36 cellular contexts compared by ENCODE assay signal in the genomic region with DNA sequence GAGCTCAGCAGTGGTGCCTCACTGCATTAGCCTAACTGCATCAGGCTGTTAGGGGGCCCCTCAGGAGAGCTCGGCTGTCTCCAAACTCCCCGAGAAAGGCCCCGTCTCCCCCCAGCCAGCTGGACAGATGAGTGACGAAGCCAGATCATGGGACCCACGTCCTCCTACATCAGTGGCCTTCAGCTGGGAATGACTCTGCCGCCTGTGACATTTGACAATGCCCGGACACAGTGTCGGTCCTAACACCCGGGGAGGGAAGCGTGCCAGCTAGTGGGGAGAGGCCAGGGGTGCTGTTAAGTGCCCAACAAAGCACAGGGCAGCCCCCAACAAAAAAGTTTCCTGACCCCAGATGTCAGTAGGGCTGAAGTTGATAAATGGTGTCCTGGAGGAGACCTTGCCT.
"Had no signal": no experiment of that assay in that cellular context is flagged by ENCODE, and none has a peak within 500 bp of the region (broad histone marks: within the 10 kb centered on the region; RNA-seq: fewer than 3 reads in every experiment).

No MANE protein-coding gene starts in this region.

- H3K27me3 ChIP-seq: brain microvascular endothelial cell had no signal

- H3K4me1 Mint-ChIP-seq: activated B cell treated with CpG ODN at 0.5 μM for 24 hours; activated T-helper 17 cell treated with anti-CD3 and anti-CD28 coated beads, Interleukin-2, amount 50 U/mL, for 72 hours; T-helper 17 cell had no signal

- H3K4me3 Mint-ChIP-seq: activated B cell treated with CpG ODN at 0.5 μM for 24 hours; activated CD8-positive, alpha-beta T cell treated with anti-CD3 and anti-CD28 coated beads for 36 hours; activated naive CD8-positive, alpha-beta T cell; activated T-cell treated with anti-CD3 and anti-CD28 coated beads, Interleukin-2, amount 50 U/mL, for 4 hours; activated T-helper 17 cell treated with anti-CD3 and anti-CD28 coated beads, Interleukin-2, amount 50 U/mL, for 72 hours; effector memory CD8-positive, alpha-beta T cell; T-helper 17 cell; T-helper 2 cell treated with Interferon-gamma antibody and Interleukin-4, amounts not matched to agents 5 μg/mL and 100 μg/mL, for 36 hours had no signal

- ATAC-seq: activated CD4-positive, CD25-positive, alpha-beta regulatory T cell treated with anti-CD3 and anti-CD28 coated beads, Interleukin-2, amount 50 U/mL, for 24 hours; activated CD8-positive, alpha-beta T cell treated with anti-CD3 and anti-CD28 coated beads for 36 hours; activated T-cell treated with anti-CD3 and anti-CD28 coated beads, Interleukin-2, amount 50 U/mL, for 4 hours; activated T-helper 17 cell treated with anti-CD3 and anti-CD28 coated beads, Interleukin-2, amount 50 U/mL, for 72 hours; effector memory CD8-positive, alpha-beta T cell; gastroesophageal sphincter; T-helper 17 cell had no signal

- H3K9me3 ChIP-seq: esophagus squamous epithelium, gastroesophageal sphincter had no signal

- DNase-seq: activated B cell treated with CpG ODN at 0.5 μM for 24 hours; activated CD4-positive, alpha-beta T cell treated with anti-CD3 and anti-CD28 coated beads for 48 hours; activated CD4-positive, alpha-beta T cell treated with anti-CD3 and anti-CD28 coated beads, Interleukin-2, amount 50 U/mL, for 1 hour; activated CD4-positive, alpha-beta T cell treated with anti-CD3 and anti-CD28 coated beads, Interleukin-2, amount 50 U/mL, for 48 hours; activated CD8-positive, alpha-beta memory T cell treated with anti-CD3 and anti-CD28 coated beads for 24 hours; activated CD8-positive, alpha-beta T cell treated with anti-CD3 and anti-CD28 coated beads for 36 hours; activated effector memory CD4-positive, alpha-beta T cell treated with Interleukin-2 at 50 U/mL for 16 hours; activated gamma-delta T cell treated with Interleukin-2 at 50 U/mL for 16 hours; activated naive CD4-positive, alpha-beta T cell treated with anti-CD3 and anti-CD28 coated beads, Interleukin-2, amount 50 U/mL, for 16 hours; activated naive CD4-positive, alpha-beta T cell treated with Interleukin-2 at 50 U/mL for 16 hours; activated T-cell treated with anti-CD3 and anti-CD28 coated beads, Interleukin-2, amount 50 U/mL, for 4 hours; amniotic stem cell; anterior cingulate cortex; brain microvascular endothelial cell; caudate nucleus; cortex of kidney; dermis blood vessel endothelial cell; effector CD4-positive, alpha-beta T cell; effector memory CD8-positive, alpha-beta T cell; esophagus squamous epithelium; foreskin melanocyte; T-helper 1 cell; T-helper 17 cell; T1000; WERI-Rb-1 had no signal

- FAIRE-seq: astrocyte, bronchial epithelial cell, colon, endometrium, endothelial cell of umbilical vein had no signal

- H3K36me3 Mint-ChIP-seq: activated naive CD8-positive, alpha-beta T cell had no signal

- H3K27me3 Mint-ChIP-seq: activated naive CD8-positive, alpha-beta T cell; activated T-helper 17 cell treated with anti-CD3 and anti-CD28 coated beads, Interleukin-2, amount 50 U/mL, for 72 hours had no signal

- H3K36me3 ChIP-seq: brain microvascular endothelial cell, esophagus squamous epithelium, gastroesophageal sphincter, WERI-Rb-1 had no signal

- H3K4me1 ChIP-seq: esophagus squamous epithelium, gastroesophageal sphincter had no signal

- H3K4me3 ChIP-seq: esophagus squamous epithelium, gastroesophageal sphincter had no signal

- H3K27ac Mint-ChIP-seq: activated B cell treated with CpG ODN at 0.5 μM for 24 hours; activated CD8-positive, alpha-beta T cell treated with anti-CD3 and anti-CD28 coated beads for 36 hours; activated naive CD8-positive, alpha-beta T cell; activated T-helper 17 cell treated with anti-CD3 and anti-CD28 coated beads, Interleukin-2, amount 50 U/mL, for 72 hours; effector memory CD8-positive, alpha-beta T cell; T-helper 17 cell; T-helper 2 cell treated with Interferon-gamma antibody and Interleukin-4, amounts not matched to agents 5 μg/mL and 100 μg/mL, for 36 hours had no signal

- H3K9me3 Mint-ChIP-seq: activated CD8-positive, alpha-beta T cell treated with anti-CD3 and anti-CD28 coated beads for 36 hours had no signal

- H3K27ac ChIP-seq: brain microvascular endothelial cell, epithelial cell of prostate, esophagus squamous epithelium, gastroesophageal sphincter, WERI-Rb-1 had no signal
